8 cellular contexts compared by ENCODE assay signal in the genomic region with DNA sequence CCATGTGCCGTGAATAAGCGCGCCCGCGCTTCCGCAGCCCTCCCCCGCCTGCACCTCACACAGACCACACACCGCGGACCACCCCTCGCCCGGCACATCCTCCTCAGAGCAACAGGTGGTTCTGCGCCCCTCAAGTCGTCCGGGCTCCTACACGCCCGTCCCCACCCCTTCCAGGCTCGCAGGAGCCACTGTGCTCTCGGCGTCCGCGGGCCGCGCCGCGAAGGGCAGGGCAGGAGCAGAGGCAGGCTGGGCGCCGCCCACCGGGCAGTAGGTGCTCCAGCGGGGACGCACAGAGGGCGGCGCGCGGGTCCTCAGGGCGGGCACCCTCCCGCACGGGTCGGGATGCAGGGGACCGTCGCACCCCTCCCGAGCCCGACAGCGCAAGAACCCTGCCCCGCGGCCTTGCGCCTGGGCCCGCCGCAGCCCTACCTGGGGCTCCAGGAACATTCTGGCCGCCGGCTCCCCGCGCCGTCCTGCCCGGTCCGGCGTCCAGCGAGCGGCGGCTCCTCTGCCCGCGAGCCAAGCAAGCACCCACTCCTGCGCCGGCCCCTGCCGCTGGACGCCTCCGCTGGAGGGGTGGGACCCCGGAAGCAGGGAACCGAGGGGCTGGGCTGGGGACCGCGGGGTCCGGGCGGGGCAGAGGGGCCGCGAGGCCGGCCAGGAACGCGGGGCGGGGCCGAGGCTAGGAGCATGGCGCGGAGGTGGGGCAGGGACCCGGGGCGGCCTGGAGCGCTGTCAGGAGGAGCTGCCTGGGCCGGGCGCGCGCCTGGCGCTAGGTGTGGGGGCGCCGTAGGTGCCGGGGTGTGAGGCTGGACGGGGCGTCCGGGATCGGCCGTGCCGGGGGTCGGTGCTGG. TPM values are rescaled to one million over a fixed set of nuclear protein-coding genes. Genes with fewer than 3 reads are reported as not detected.
DNase-seq lines count a peak whose midpoint lies in the region; ATAC-seq, FAIRE-seq and TF ChIP-seq lines count a peak whose summit lies in the region.

No MANE protein-coding gene starts in this region.

- H3K4me3 Mint-ChIP-seq in CD4-positive, alpha-beta T cell: peak overlapping the region; percentile 71
- peak overlapping the region; percentile 74 for H3K4me3 Mint-ChIP-seq in WTC11
- peak overlapping the region; percentile 48 to 84 (median 60) for H3K4me3 Mint-ChIP-seq in naive thymus-derived CD4-positive, alpha-beta T cell

- H3K9me3 ChIP-seq in CD4-positive, alpha-beta T cell (ENCODE audit: control insufficient read depth, low read length): no peaks in the 10 kb centered on the region
- no peaks in the 10 kb centered on the region for H3K9me3 ChIP-seq in naive thymus-derived CD4-positive, alpha-beta T cell (ENCODE audit: control insufficient read depth in 2 of 3, low read length in 3 of 3)
- H3K9me3 ChIP-seq in uterus: no peaks in the 10 kb centered on the region

- peaks cover 0 to 60% of the 10 kb centered on the region in 2 donors for H3K4me1 ChIP-seq in naive thymus-derived CD4-positive, alpha-beta T cell (ENCODE audit: control insufficient read depth in 2 of 2, insufficient read depth in 2 of 2, low read length in 2 of 2)
- H3K4me1 ChIP-seq in uterus: peaks cover 0 to 4% of the 10 kb centered on the region in 2 donors

- ATAC-seq in CD4-positive, alpha-beta T cell (ENCODE audit: poor library complexity): peak; percentile 51
- peak; percentile 78 for ATAC-seq in WTC11
- ATAC-seq in naive thymus-derived CD4-positive, alpha-beta T cell: peak; percentile 45
- ATAC-seq in GM18502 (IDR thresholded peaks at IDR 0.05; ENCODE audit: poor library complexity, unreplicated experiment): no peak

- peak overlapping the region; percentile 35 for H3K4me3 ChIP-seq in naive thymus-derived CD4-positive, alpha-beta T cell (ENCODE audit: low read length)
- no peak overlapping the region for H3K4me3 ChIP-seq in uterus

- peaks cover 35% of the 10 kb centered on the region for H3K27me3 Mint-ChIP-seq in CD4-positive, alpha-beta T cell
- peaks cover 51% of the 10 kb centered on the region for H3K27me3 Mint-ChIP-seq in WTC11 (ENCODE audit: low read depth)
- peaks cover 8 to 48% (median 26%) of the 10 kb centered on the region in 5 donors for H3K27me3 Mint-ChIP-seq in naive thymus-derived CD4-positive, alpha-beta T cell

- CTCF ChIA-PET in CD4-positive, alpha-beta T cell (lab: Charles Lee): no interaction called here
- CTCF ChIA-PET in WTC11 (lab: Charles Lee): interaction anchor here (0.5 to 2.7 kb wide), 19 partner anchors 8 to 242 kb away, joined by 3 to 48 read pairs (median 6); partner anchors contain the start of genes RASGEF1A and ZNF487
- CTCF ChIA-PET in naive thymus-derived CD4-positive, alpha-beta T cell (lab: Charles Lee): interaction anchor here (0.5 kb wide), 1 partner anchor 1753 kb away, joined by 3 read pairs; no protein-coding TSS in a partner anchor
- CTCF ChIA-PET in GM10248 (lab: Yijun Ruan, JAX): no interaction called here

- peaks cover 26% of the 10 kb centered on the region for H3K27me3 ChIP-seq in CD4-positive, alpha-beta T cell (ENCODE audit: control insufficient read depth, insufficient read depth, low read length)
- no peaks in the 10 kb centered on the region for H3K27me3 ChIP-seq in naive thymus-derived CD4-positive, alpha-beta T cell (ENCODE audit: control insufficient read depth in 2 of 2, insufficient read depth in 2 of 2, low read length in 2 of 2)
- peaks cover 0 to 4% of the 10 kb centered on the region in 2 donors for H3K27me3 ChIP-seq in uterus

- H3K27ac Mint-ChIP-seq in CD4-positive, alpha-beta T cell: no peak overlapping the region
- H3K27ac Mint-ChIP-seq in WTC11: no peak overlapping the region
- no peak overlapping the region for H3K27ac Mint-ChIP-seq in naive thymus-derived CD4-positive, alpha-beta T cell

- TF ChIP-seq POLR2A in uterus (IDR thresholded peaks at IDR 0.05): no peak
- no peak for TF ChIP-seq POLR2A in H54 (IDR thresholded peaks at IDR 0.05; ENCODE audit: low read depth, low read length)

- DNase-seq in CD4-positive, alpha-beta T cell: peak in 4 of 10 experiments; percentile 13 to 36 (median 21)
- DNase-seq in WTC11 (ENCODE audit: low spot score) (peak; percentile 65), ecto neural progenitor cell (ENCODE audit: low spot score) (peak; percentile 69), uterus (peak; percentile 5 to 10), GM10248 (ENCODE audit: extremely low spot score) (no peak), H54 (ENCODE audit: insufficient read length, low spot score) (no peak)
- peak in 2 of 9 donors; percentile 7 to 46 for DNase-seq in naive thymus-derived CD4-positive, alpha-beta T cell

- no peak for TF ChIP-seq CTCF in CD4-positive, alpha-beta T cell (IDR thresholded peaks at IDR 0.05)
- no peak for TF ChIP-seq CTCF in WTC11 (IDR thresholded peaks at IDR 0.05)
- no peak for TF ChIP-seq CTCF in uterus (IDR thresholded peaks at IDR 0.05)
- no peak for TF ChIP-seq CTCF in GM10248 (IDR thresholded peaks at IDR 0.05; ENCODE audit: control extremely low read depth, extremely low read depth, low read depth, missing control alignments)

- no peak for FAIRE-seq in H54 (lab: Jason Lieb, UNC)

- POLR2A ChIA-PET in CD4-positive, alpha-beta T cell (lab: Charles Lee): no interaction called here
- POLR2A ChIA-PET in WTC11 (lab: Charles Lee) (interaction anchor here (0.6 kb wide), 1 partner anchor 91 kb away, joined by 3 read pairs; no protein-coding TSS in a partner anchor), GM10248 (lab: Yijun Ruan, JAX) (no interaction called here)
- POLR2A ChIA-PET in naive thymus-derived CD4-positive, alpha-beta T cell (lab: Charles Lee): no interaction called here

- no peak overlapping the region for H3K27ac ChIP-seq in CD4-positive, alpha-beta T cell (ENCODE audit: low read depth, low read length)
- no peak overlapping the region for H3K27ac ChIP-seq in naive thymus-derived CD4-positive, alpha-beta T cell (ENCODE audit: low read depth, low read length)
- no peak overlapping the region for H3K27ac ChIP-seq in uterus

- H3K36me3 ChIP-seq in naive thymus-derived CD4-positive, alpha-beta T cell (ENCODE audit: control insufficient read depth in 2 of 3, insufficient read depth in 3 of 3, low read length in 3 of 3): no peaks in the 10 kb centered on the region
- H3K36me3 ChIP-seq in uterus: no peaks in the 10 kb centered on the region

- no peaks in the 10 kb centered on the region for H3K9me3 Mint-ChIP-seq in CD4-positive, alpha-beta T cell
- H3K9me3 Mint-ChIP-seq in WTC11: no peaks in the 10 kb centered on the region
- H3K9me3 Mint-ChIP-seq in naive thymus-derived CD4-positive, alpha-beta T cell: peaks cover 0 to 2% (median 0%) of the 10 kb centered on the region in 11 donors

- intact Hi-C loops in CD4-positive, alpha-beta T cell (cut with DNase I, micrococcal nuclease): no loop called here
- intact Hi-C loops in naive thymus-derived CD4-positive, alpha-beta T cell (cut with micrococcal nuclease): loop anchor here in 1 of 2 donors (2.0 kb wide), 1 partner anchor 25 kb away; no protein-coding TSS in a partner anchor
- intact Hi-C loops in uterus (cut with DNase I; ENCODE audit: low total_unique reads): no loop called here

- peaks cover 32% of the 10 kb centered on the region for H3K4me1 Mint-ChIP-seq in CD4-positive, alpha-beta T cell (ENCODE audit: low read depth)
- peaks cover 7% of the 10 kb centered on the region for H3K4me1 Mint-ChIP-seq in WTC11
- H3K4me1 Mint-ChIP-seq in naive thymus-derived CD4-positive, alpha-beta T cell: peaks cover 7 to 33% (median 16%) of the 10 kb centered on the region in 7 donors

- H3K36me3 Mint-ChIP-seq in CD4-positive, alpha-beta T cell (ENCODE audit: low read depth): no peaks in the 10 kb centered on the region
- H3K36me3 Mint-ChIP-seq in WTC11: no peaks in the 10 kb centered on the region
- no peaks in the 10 kb centered on the region for H3K36me3 Mint-ChIP-seq in naive thymus-derived CD4-positive, alpha-beta T cell

TF ChIP-seq in WTC11, 78 proteins besides CTCF, POLR2A, EP300 and RAD21 (continues in another document):
- TF ChIP-seq ZNF263 (CRISPR knock-in tag; IDR thresholded peaks at IDR 0.05; ENCODE audit: low read depth) (no peak), ESRRA (CRISPR knock-in tag; IDR thresholded peaks at IDR 0.05; ENCODE audit: borderline replicate concordance) (no peak), NFE2L1 (CRISPR knock-in tag; IDR thresholded peaks at IDR 0.05) (no peak), ETV6 (CRISPR knock-in tag; IDR thresholded peaks at IDR 0.05) (0 out of 2 replicates have a peak, but pooled peaks have one; percentile 5), ZMAT4 (CRISPR knock-in tag; IDR thresholded peaks at IDR 0.05) (no peak), SMAD3 (CRISPR knock-in tag; IDR thresholded peaks at IDR 0.05; ENCODE audit: borderline replicate concordance) (no peak), CBFB (CRISPR knock-in tag; IDR thresholded peaks at IDR 0.05; ENCODE audit: low read depth) (0 out of 2 replicates have a peak, but pooled peaks have one; percentile 37), SP1 (CRISPR knock-in tag; conservative IDR thresholded peaks at IDR 0.05) (peak; percentile 64)
- TF ChIP-seq, protein P1, sequence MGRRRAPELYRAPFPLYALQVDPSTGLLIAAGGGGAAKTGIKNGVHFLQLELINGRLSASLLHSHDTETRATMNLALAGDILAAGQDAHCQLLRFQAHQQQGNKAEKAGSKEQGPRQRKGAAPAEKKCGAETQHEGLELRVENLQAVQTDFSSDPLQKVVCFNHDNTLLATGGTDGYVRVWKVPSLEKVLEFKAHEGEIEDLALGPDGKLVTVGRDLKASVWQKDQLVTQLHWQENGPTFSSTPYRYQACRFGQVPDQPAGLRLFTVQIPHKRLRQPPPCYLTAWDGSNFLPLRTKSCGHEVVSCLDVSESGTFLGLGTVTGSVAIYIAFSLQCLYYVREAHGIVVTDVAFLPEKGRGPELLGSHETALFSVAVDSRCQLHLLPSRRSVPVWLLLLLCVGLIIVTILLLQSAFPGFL (CRISPR knock-in tag; IDR thresholded peaks at IDR 0.05; ENCODE audit: borderline replicate concordance): no peak
- TF ChIP-seq, protein P2, sequence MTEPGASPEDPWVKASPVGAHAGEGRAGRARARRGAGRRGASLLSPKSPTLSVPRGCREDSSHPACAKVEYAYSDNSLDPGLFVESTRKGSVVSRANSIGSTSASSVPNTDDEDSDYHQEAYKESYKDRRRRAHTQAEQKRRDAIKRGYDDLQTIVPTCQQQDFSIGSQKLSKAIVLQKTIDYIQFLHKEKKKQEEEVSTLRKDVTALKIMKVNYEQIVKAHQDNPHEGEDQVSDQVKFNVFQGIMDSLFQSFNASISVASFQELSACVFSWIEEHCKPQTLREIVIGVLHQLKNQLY (CRISPR knock-in tag; IDR thresholded peaks at IDR 0.05): no peak

RNA-seq across cellular contexts. Expression of gene RASGEF1A, which starts 37.4 kb away (rescaled TPM):
- total RNA-seq in CD4-positive, alpha-beta T cell: 1 to 10 TPM; 1.2 to 1.4 TPM
- total RNA-seq in WTC11 (2021) (20.8 to 21.4 TPM (median 21.0 TPM) in 3 replicates), uterus (1 to 10 TPM in 2 of 4 donors, under 1 TPM in 1, not detected in 1; under 0.01 to 3.5 (median 2.8) TPM)
- 1 to 10 TPM in 2 of 5 experiments, under 1 TPM in 3; 0.22 to 3.3 (median 0.42) TPM for total RNA-seq in naive thymus-derived CD4-positive, alpha-beta T cell
- polyA plus RNA-seq in naive thymus-derived CD4-positive, alpha-beta T cell: under 1 TPM in 1 of 2 donors, not detected in 1; 0.05 TPM

Comparison
In these comparisons a context has a peak if more than half of its experiments do, and no peak if none do; other contexts are left out.
1. DNase-seq: peak in WTC11 (single experiment), ecto neural progenitor cell (single experiment) and uterus (2 of 2); none in GM10248 (single experiment) and H54 (single experiment).
2. CTCF ChIA-PET loops: an anchor here in WTC11 (0.5 to 2.7 kb wide) and naive thymus-derived CD4-positive, alpha-beta T cell (0.5 kb wide); none called in CD4-positive, alpha-beta T cell and GM10248.
3. Peak in every context shown above with its lines, with median percentiles within 50 percentile points of each other: H3K4me3 Mint-ChIP-seq.